In the genomic region with DNA sequence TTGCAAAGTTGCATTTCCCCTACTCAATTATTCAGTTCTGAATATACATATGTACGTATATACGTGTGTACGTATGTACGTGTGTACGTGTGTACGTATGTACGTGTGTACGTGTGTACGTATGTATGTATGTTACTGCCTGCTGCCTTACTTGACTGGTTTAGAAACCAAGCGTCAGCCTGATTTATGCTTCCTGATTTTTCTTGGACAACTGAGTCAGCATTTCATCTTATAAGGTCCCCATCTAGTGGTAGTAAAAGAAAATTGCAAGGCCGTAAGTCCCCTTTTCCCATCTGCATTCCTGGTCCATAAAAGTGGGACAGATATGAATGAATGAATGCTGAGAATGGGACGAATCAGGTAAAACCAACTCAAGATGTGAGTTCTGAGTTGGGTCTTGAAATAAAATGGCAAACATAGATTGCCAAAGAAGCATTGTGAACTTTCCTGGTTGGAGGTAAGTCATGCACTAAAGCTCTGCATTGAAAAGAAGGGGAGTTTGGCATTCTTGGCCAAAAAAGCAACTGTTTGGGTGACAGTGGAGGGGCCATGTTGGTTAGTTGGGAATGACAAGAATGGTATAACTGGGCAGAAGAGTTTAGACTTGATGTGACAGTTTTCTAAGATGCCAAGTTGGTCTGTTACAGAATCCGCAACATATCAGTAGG, we compare ENCODE assay signal across 8 cellular contexts.
A peak's percentile ranks its signal among the peaks of the same experiment; 100 is the strongest.
DNase-seq lines count a peak whose midpoint lies in the region; ATAC-seq and TF ChIP-seq lines count a peak whose summit lies in the region.

No MANE protein-coding gene starts in this region.

- no peaks in the 10 kb centered on the region for H3K36me3 Mint-ChIP-seq in osteocyte (ENCODE audit: unreplicated experiment)
- H3K36me3 Mint-ChIP-seq in T-helper 17 cell (ENCODE audit: low read depth) = no peaks in the 10 kb centered on the region

- H3K27ac ChIP-seq in C4-2B (no peak overlapping the region), epithelial cell of prostate (no peak overlapping the region)

- POLR2A ChIA-PET in HEK293T (lab: Yijun Ruan, JAX) = interaction anchor here (1.1 kb wide), 1 partner anchor 310 kb away, joined by 3 read pairs; no protein-coding TSS in a partner anchor

- TF ChIP-seq CTCF in C4-2B (conservative IDR thresholded peaks at IDR 0.05) = peak; percentile 89
- peak; percentile 75 for TF ChIP-seq CTCF in osteocyte (IDR thresholded peaks at IDR 0.05)

- H3K27me3 Mint-ChIP-seq in osteocyte (ENCODE audit: unreplicated experiment) (peaks cover 6% of the 10 kb centered on the region), T-helper 17 cell (peaks cover 23% of the 10 kb centered on the region)

- DNase-seq in HEK293T (ENCODE audit: extremely low spot score) = peak; percentile 62
- peak; percentile 53 for DNase-seq in OCI-M1 (lab: John Stamatoyannopoulos, UW)
- peak; percentile 6 for DNase-seq in epithelial cell of prostate (ENCODE audit: low read depth, low spot score)
- DNase-seq in osteocyte (ENCODE audit: extremely low spot score, unreplicated experiment) = no peak
- DNase-seq in T-helper 17 cell = no peak
- no peak for DNase-seq in KG1 (lab: John Stamatoyannopoulos, UW)

- no peaks in the 10 kb centered on the region for H3K4me1 Mint-ChIP-seq in osteocyte (ENCODE audit: unreplicated experiment)
- peaks cover 2% of the 10 kb centered on the region for H3K4me1 Mint-ChIP-seq in T-helper 17 cell

- H3K4me3 Mint-ChIP-seq in osteocyte (ENCODE audit: unreplicated experiment) (no peak overlapping the region), T-helper 17 cell (no peak overlapping the region)

- no peaks in the 10 kb centered on the region for H3K9me3 ChIP-seq in T-helper 17 cell (ENCODE audit: control insufficient read depth, low read length, poor library complexity, severe bottlenecking)

- CTCF ChIA-PET in HEK293T (lab: Yijun Ruan, JAX) = interaction anchor here (0.6 to 6.2 kb wide), 10 partner anchors 11 to 364 kb away, joined by 3 to 60 read pairs (median 6); no protein-coding TSS in a partner anchor

- ATAC-seq in T-helper 17 cell = no peak
- no peak for ATAC-seq in HG03469 (IDR thresholded peaks at IDR 0.05; ENCODE audit: unreplicated experiment)

- no peaks in the 10 kb centered on the region for H3K9me3 Mint-ChIP-seq in osteocyte (ENCODE audit: unreplicated experiment)

- no peak overlapping the region for H3K27ac Mint-ChIP-seq in osteocyte (ENCODE audit: unreplicated experiment)
- no peak overlapping the region for H3K27ac Mint-ChIP-seq in T-helper 17 cell

TF ChIP-seq in HEK293T, 16 proteins besides CTCF, POLR2A, EP300 and RAD21:
- TF ChIP-seq FOXA1 (IDR thresholded peaks at IDR 0.05) (no peak), SP1 (IDR thresholded peaks at IDR 0.05) (no peak)
- TF ChIP-seq, protein P1, sequence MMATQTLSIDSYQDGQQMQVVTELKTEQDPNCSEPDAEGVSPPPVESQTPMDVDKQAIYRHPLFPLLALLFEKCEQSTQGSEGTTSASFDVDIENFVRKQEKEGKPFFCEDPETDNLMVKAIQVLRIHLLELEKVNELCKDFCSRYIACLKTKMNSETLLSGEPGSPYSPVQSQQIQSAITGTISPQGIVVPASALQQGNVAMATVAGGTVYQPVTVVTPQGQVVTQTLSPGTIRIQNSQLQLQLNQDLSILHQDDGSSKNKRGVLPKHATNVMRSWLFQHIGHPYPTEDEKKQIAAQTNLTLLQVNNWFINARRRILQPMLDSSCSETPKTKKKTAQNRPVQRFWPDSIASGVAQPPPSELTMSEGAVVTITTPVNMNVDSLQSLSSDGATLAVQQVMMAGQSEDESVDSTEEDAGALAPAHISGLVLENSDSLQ (IDR thresholded peaks at IDR 0.05) = peak; percentile 94
TF ChIP-seq in HEK293T: peak in this region for 1.

Comparison
In these comparisons a context has a peak if more than half of its experiments do, and no peak if none do; other contexts are left out.
1. DNase-seq: peak in HEK293T (single experiment), OCI-M1 (single experiment) and epithelial cell of prostate (single experiment); none in osteocyte (single experiment), T-helper 17 cell (0 of 3) and KG1 (single experiment).